13 cellular contexts compared by ENCODE assay signal in the genomic region with DNA sequence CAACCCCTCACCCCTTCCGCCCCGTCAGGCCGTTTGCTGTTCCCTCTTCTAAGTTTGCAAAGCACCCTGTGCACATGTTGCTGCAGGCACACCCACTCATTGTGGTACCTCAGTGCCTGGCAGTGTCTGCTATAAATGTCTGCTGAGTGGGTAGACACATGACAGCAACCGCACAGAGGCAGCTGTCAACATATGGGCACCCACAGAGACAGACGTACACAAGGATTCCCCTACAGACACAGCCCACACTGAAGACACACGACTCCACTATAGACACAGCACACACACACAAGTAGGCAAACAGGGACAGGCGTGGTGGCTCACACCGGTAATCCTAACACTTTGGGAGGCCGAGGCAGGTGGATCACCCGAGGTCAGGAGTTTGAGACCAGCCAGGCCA. TPM values are rescaled to one million over a fixed set of nuclear protein-coding genes. Genes with fewer than 3 reads are reported as not detected.
DNase-seq lines count a peak whose midpoint lies in the region; ATAC-seq and TF ChIP-seq lines count a peak whose summit lies in the region.
"Had no signal": no experiment of that assay in that cellular context is flagged by ENCODE, and none has a peak within 500 bp of the region (broad histone marks: within the 10 kb centered on the region; RNA-seq: fewer than 3 reads in every experiment).

No MANE protein-coding gene starts in this region.

- no peak for TF ChIP-seq POLR2A in breast epithelium (IDR thresholded peaks at IDR 0.05)

- intact Hi-C loops in head of caudate nucleus (cut with DNase I) (no loop called here), breast epithelium (cut with DNase I; ENCODE audit: low total_unique reads) (no loop called here)

- H3K4me3 ChIP-seq in GM12865 (ENCODE audit: low read depth, low read length): no peak overlapping the region
- no peak overlapping the region for H3K4me3 ChIP-seq in breast epithelium
- H3K4me3 ChIP-seq: SJCRH30 had no signal

- no peak for TF ChIP-seq CTCF in GM12865 (IDR thresholded peaks at IDR 0.05; ENCODE audit: insufficient read depth, low read depth, low read length, missing control alignments)
- no peak for TF ChIP-seq CTCF in breast epithelium (IDR thresholded peaks at IDR 0.05)

- H3K36me3 ChIP-seq in breast epithelium: peaks cover 8% of the 10 kb centered on the region
- H3K36me3 ChIP-seq: BE2C, SJCRH30 had no signal

- no peaks in the 10 kb centered on the region for H3K4me1 ChIP-seq in breast epithelium
- H3K4me1 ChIP-seq: BE2C, parathyroid adenoma, SJCRH30 had no signal

- no peak overlapping the region for H3K27ac ChIP-seq in breast epithelium
- H3K27ac ChIP-seq: parathyroid adenoma, SJCRH30 had no signal

- DNase-seq in Ammon's horn (ENCODE audit: low spot score) (peak; percentile 71), GM12865 (ENCODE audit: low read depth) (peak; percentile 59), head of caudate nucleus (peak in 29 of 42 donors; percentile 20 to 84 (median 55)), kidney glomerular epithelial cell (lab: John Stamatoyannopoulos, UW) (no peak), breast epithelium (ENCODE audit: low spot score in 2 of 2) (no peak), SIG-M5 (lab: John Stamatoyannopoulos, UW) (no peak)
- peak; percentile 27 to 34 for DNase-seq in activated CD4-positive, alpha-beta T cell treated with anti-CD3 and anti-CD28 coated beads, Interleukin-2, amount 50 U/mL, for 4 hours
- DNase-seq: BE2C; effector CD8-positive, alpha-beta T cell; SJCRH30; stimulated activated CD4-positive, alpha-beta T cell treated with anti-CD3 and anti-CD28 coated beads, Interleukin-12 subunit alpha, Interleukin-12 subunit beta, amount 100 ng/mL, for 4 hours had no signal

- no peaks in the 10 kb centered on the region for H3K9me3 ChIP-seq in breast epithelium
- H3K9me3 ChIP-seq: BE2C, SJCRH30 had no signal

- no peak for ATAC-seq in HG03135 (IDR thresholded peaks at IDR 0.05; ENCODE audit: unreplicated experiment)

- no peaks in the 10 kb centered on the region for H3K27me3 ChIP-seq in breast epithelium
- H3K27me3 ChIP-seq: BE2C, SJCRH30 had no signal

RNA-seq across cellular contexts. Expression of a gene that starts 17.8 kb away (rescaled TPM):
- total RNA-seq in breast epithelium: 10 to 100 TPM; 73.7 to 84.5 (median 76.8) TPM

RNA-seq across cellular contexts. Expression of a gene that starts 18.6 kb away (rescaled TPM):
- total RNA-seq in breast epithelium: 100 to 1,000 TPM in 2 of 3 donors, 10 to 100 TPM in 1; 99.5 to 235 (median 137) TPM

RNA-seq across cellular contexts. Expression of a gene that starts 42.6 kb away (rescaled TPM):
- 100 to 1,000 TPM in 1 of 3 donors, 10 to 100 TPM in 2; 75.2 to 177 (median 88.8) TPM for total RNA-seq in breast epithelium

Comparison
In these comparisons a context has a peak if more than half of its experiments do, and no peak if none do; other contexts are left out.
1. DNase-seq: peak in Ammon's horn (single experiment), GM12865 (single experiment), activated CD4-positive, alpha-beta T cell treated with anti-CD3 and anti-CD28 coated beads, Interleukin-2, amount 50 U/mL, for 4 hours (2 of 2) and head of caudate nucleus (29 of 42); none in kidney glomerular epithelial cell (single experiment), breast epithelium (0 of 2) and SIG-M5 (single experiment).